Comparison of ENCODE assay signal across 14 cellular contexts in genomic region chr4:47972721-47973120, GRCh38. TPM values are rescaled to one million over a fixed set of nuclear protein-coding genes. Genes with fewer than 3 reads are reported as not detected.
A peak's percentile ranks its signal among the peaks of the same experiment; 100 is the strongest.
DNase-seq lines count a peak whose midpoint lies in the region; ATAC-seq and TF ChIP-seq lines count a peak whose summit lies in the region.
"Had no signal": no experiment of that assay in that cellular context is flagged by ENCODE, and none has a peak within 500 bp of the region (broad histone marks: within the 10 kb centered on the region; RNA-seq: fewer than 3 reads in every experiment).

No MANE protein-coding gene starts in this region.

- intact Hi-C loops in PC-9 (cut with micrococcal nuclease; ENCODE audit: unreplicated experiment) (no loop called here), sciatic nerve (cut with DNase I) (no loop called here)

- no peaks in the 10 kb centered on the region for H3K9me2 ChIP-seq in PC-9 (ENCODE audit: insufficient read depth)

- no peaks in the 10 kb centered on the region for H3F3A ChIP-seq in PC-9 (ENCODE audit: insufficient read depth, low read depth)

- POLR2A ChIA-PET in PC-9 (lab: Charles Lee; ENCODE audit: unreplicated experiment) = no interaction called here

- H3K27ac ChIP-seq in C4-2B = peak overlapping the region; percentile 62
- H3K27ac ChIP-seq in PC-9 = no peak overlapping the region; the same call in 1 of the 2 replicates
- H3K27ac ChIP-seq: GM23248 had no signal

- H3K36me3 ChIP-seq in PC-9 (ENCODE audit: low read depth) = no peaks in the 10 kb centered on the region
- H3K36me3 ChIP-seq: BE2C, HAP-1 had no signal

- H3K4me1 ChIP-seq in PC-9 (replicated peaks; ENCODE audit: insufficient read depth) = peaks cover 18% of the 10 kb centered on the region
- H3K4me1 ChIP-seq: BE2C, HAP-1 had no signal

- H3K4me3 ChIP-seq in LNCaP clone FGC (ENCODE audit: low read depth, low read length) = no peak overlapping the region; the same call in 1 of the 2 replicates
- H3K4me3 ChIP-seq in PC-9 = no peak overlapping the region
- H3K4me3 ChIP-seq: GM23248, HAP-1 had no signal

- no peaks in the 10 kb centered on the region; the same call in 1 of the 2 replicates for H3K9me3 ChIP-seq in PC-9 (ENCODE audit: insufficient read depth, low read depth)
- H3K9me3 ChIP-seq: BE2C, HAP-1 had no signal

- no peaks in the 10 kb centered on the region for H3K79me2 ChIP-seq in PC-9 (ENCODE audit: low read depth)

- ATAC-seq in sciatic nerve = no peak

- TF ChIP-seq CTCF in C4-2B (conservative IDR thresholded peaks at IDR 0.05) = no peak
- TF ChIP-seq CTCF in LNCaP clone FGC (IDR thresholded peaks at IDR 0.05; ENCODE audit: control insufficient read depth, extremely low read depth, insufficient read depth) = no peak
- no peak for TF ChIP-seq CTCF in PC-9 (conservative IDR thresholded peaks at IDR 0.05)

- 0 out of 2 replicates have a peak overlapping the region, but pooled peaks have one; percentile 16 for H2AFZ ChIP-seq in PC-9
- H2AFZ ChIP-seq: GM23248 had no signal

- CTCF ChIA-PET in PC-9 (lab: Charles Lee) = no interaction called here

- no peaks in the 10 kb centered on the region for H3K27me3 ChIP-seq in PC-9 (ENCODE audit: insufficient read depth, low read depth)
- H3K27me3 ChIP-seq: BE2C had no signal

- no peaks in the 10 kb centered on the region for H4K20me1 ChIP-seq in PC-9 (ENCODE audit: insufficient read depth)

- no TSS peak for BruUV-seq in PC-9 (replicated peaks; lab: Mats Ljungman, UMichigan)

- H3K4me2 ChIP-seq in PC-9 = no peak overlapping the region

- DNase-seq in LNCaP clone FGC (ENCODE audit: low read depth) (peak; percentile 82), PC-9 (peak in 1 of 2 experiments; percentile 68), COLO829 (ENCODE audit: low spot score) (no peak), sciatic nerve (ENCODE audit: low spot score) (no peak)
- no peak for DNase-seq in stimulated activated CD4-positive, alpha-beta T cell treated with anti-CD3 and anti-CD28 coated beads, Interleukin-2, amount 100 ng/mL, for 48 hours
- DNase-seq: ACHN; BE2C; C1 segment of cervical spinal cord; Calu3; CD4-positive, alpha-beta memory T cell; GM23248 had no signal

RNA-seq across cellular contexts. Expression of gene CNGA1, which starts 43.8 kb away (rescaled TPM):
- total RNA-seq in PC-9 (2021) = 1.4 and 1.8 TPM in 2 replicates
- 11.9 TPM for total RNA-seq in sciatic nerve
- total RNA-seq: CD4-positive, alpha-beta memory T cell; GM23248; H4 had no signal

RNA-seq across cellular contexts. Expression of gene NIPAL1, which starts 43.9 kb away (rescaled TPM):
- total RNA-seq in PC-9 (2021) (7.0 and 8.2 TPM in 2 replicates), sciatic nerve (6.3 TPM)

RNA-seq across cellular contexts. Expression of gene NFXL1, which starts 58.3 kb away (rescaled TPM):
- total RNA-seq in PC-9 (2021) (15.5 and 15.7 TPM in 2 replicates), sciatic nerve (19.3 TPM)
